In genomic region chr15:28982886-28983285, GRCh38 we compare ENCODE assay signal across 30 cellular contexts.
"Had no signal": no experiment of that assay in that cellular context is flagged by ENCODE, and none has a peak within 500 bp of the region (broad histone marks: within the 10 kb centered on the region; RNA-seq: fewer than 3 reads in every experiment).

No MANE protein-coding gene starts in this region.

- H3K27ac ChIP-seq: brain microvascular endothelial cell, colonic mucosa, esophagus squamous epithelium, gastroesophageal sphincter, heart right ventricle had no signal

- FAIRE-seq: astrocyte, bronchial epithelial cell had no signal

- H3K27me3 Mint-ChIP-seq: activated CD4-positive, alpha-beta memory T cell treated with anti-CD3 and anti-CD28 coated beads for 36 hours; activated CD4-positive, alpha-beta T cell treated with anti-CD3 and anti-CD28 coated beads for 36 hours; activated naive CD8-positive, alpha-beta T cell treated with anti-CD3 and anti-CD28 coated beads, Interleukin-2, amount 10 ng/mL, durations not matched to agents 7 days and 5 days; activated T-helper 17 cell treated with anti-CD3 and anti-CD28 coated beads, Interleukin-2, amount 50 U/mL, for 72 hours; central memory CD8-positive, alpha-beta T cell; T-helper 17 cell had no signal

- H3K36me3 Mint-ChIP-seq: activated CD4-positive, alpha-beta memory T cell treated with anti-CD3 and anti-CD28 coated beads for 36 hours had no signal

- H3K27me3 ChIP-seq: brain microvascular endothelial cell, colonic mucosa, esophagus squamous epithelium, gastroesophageal sphincter had no signal

- DNase-seq: activated CD4-positive, alpha-beta memory T cell treated with anti-CD3 and anti-CD28 coated beads for 36 hours; activated CD4-positive, alpha-beta T cell treated with anti-CD3 and anti-CD28 coated beads for 36 hours; activated CD4-positive, alpha-beta T cell treated with anti-CD3 and anti-CD28 coated beads, Interleukin-2, amount 10 ng/mL, durations not matched to agents 24 days and 14 days; activated CD4-positive, CD25-positive, alpha-beta regulatory T cell; activated CD4-positive, CD25-positive, alpha-beta regulatory T cell treated with anti-CD3 and anti-CD28 coated beads, Interleukin-2, amount 50 U/mL, for 72 hours; activated CD8-positive, alpha-beta T cell treated with anti-CD3 and anti-CD28 coated beads, Interleukin-2, amount 10 ng/mL, durations not matched to agents 7 days and 5 days; activated effector memory CD4-positive, alpha-beta T cell treated with Interleukin-2 at 50 U/mL for 16 hours; activated gamma-delta T cell treated with Interleukin-2 at 50 U/mL for 16 hours; activated naive CD4-positive, alpha-beta T cell treated with anti-CD3 and anti-CD28 coated beads for 36 hours; activated naive CD8-positive, alpha-beta T cell treated with anti-CD3 and anti-CD28 coated beads, Interleukin-2, amount 10 ng/mL, durations not matched to agents 7 days and 5 days; activated T-cell treated with anti-CD3 and anti-CD28 coated beads, Interleukin-2, amount 50 U/mL, for 4 hours; amniotic stem cell; anterior cingulate cortex; brain microvascular endothelial cell; colonic mucosa; effector memory CD4-positive, alpha-beta T cell; erythroblast; esophagus squamous epithelium; foreskin melanocyte; heart right ventricle; T-helper 1 cell; T-helper 17 cell; T1000 had no signal

- H3K4me3 ChIP-seq: colonic mucosa, esophagus squamous epithelium, gastroesophageal sphincter, heart right ventricle had no signal

- H3K36me3 ChIP-seq: brain microvascular endothelial cell, colonic mucosa, esophagus squamous epithelium, gastroesophageal sphincter, heart right ventricle had no signal

- H3K27ac Mint-ChIP-seq: activated CD4-positive, alpha-beta memory T cell treated with anti-CD3 and anti-CD28 coated beads for 36 hours; activated CD4-positive, alpha-beta T cell treated with anti-CD3 and anti-CD28 coated beads for 36 hours; activated CD4-positive, alpha-beta T cell treated with anti-CD3 and anti-CD28 coated beads, Interleukin-2, amount 10 ng/mL, durations not matched to agents 24 days and 14 days; activated CD8-positive, alpha-beta T cell treated with anti-CD3 and anti-CD28 coated beads, Interleukin-2, amount 10 ng/mL, durations not matched to agents 7 days and 5 days; activated naive CD4-positive, alpha-beta T cell treated with anti-CD3 and anti-CD28 coated beads for 36 hours; activated naive CD4-positive, alpha-beta T cell treated with anti-CD3 and anti-CD28 coated beads, Interleukin-2, amount 50 U/mL, for 72 hours; activated naive CD8-positive, alpha-beta T cell treated with anti-CD3 and anti-CD28 coated beads, Interleukin-2, amount 10 ng/mL, durations not matched to agents 7 days and 5 days; activated T-helper 17 cell treated with anti-CD3 and anti-CD28 coated beads, Interleukin-2, amount 50 U/mL, for 72 hours; T-helper 17 cell; T-helper 2 cell treated with Interferon-gamma antibody and Interleukin-4, amounts not matched to agents 5 μg/mL and 100 μg/mL, for 36 hours had no signal

- H3K4me3 Mint-ChIP-seq: activated CD4-positive, alpha-beta memory T cell treated with anti-CD3 and anti-CD28 coated beads for 36 hours; activated CD4-positive, alpha-beta T cell treated with anti-CD3 and anti-CD28 coated beads for 36 hours; activated CD4-positive, alpha-beta T cell treated with anti-CD3 and anti-CD28 coated beads, Interleukin-2, amount 10 ng/mL, durations not matched to agents 24 days and 14 days; activated CD8-positive, alpha-beta T cell treated with anti-CD3 and anti-CD28 coated beads, Interleukin-2, amount 10 ng/mL, durations not matched to agents 7 days and 5 days; activated naive CD4-positive, alpha-beta T cell treated with anti-CD3 and anti-CD28 coated beads for 36 hours; activated naive CD8-positive, alpha-beta T cell treated with anti-CD3 and anti-CD28 coated beads, Interleukin-2, amount 10 ng/mL, durations not matched to agents 7 days and 5 days; activated T-cell treated with anti-CD3 and anti-CD28 coated beads, Interleukin-2, amount 50 U/mL, for 4 hours; activated T-helper 17 cell treated with anti-CD3 and anti-CD28 coated beads, Interleukin-2, amount 50 U/mL, for 72 hours; central memory CD8-positive, alpha-beta T cell; T-helper 17 cell; T-helper 2 cell treated with Interferon-gamma antibody and Interleukin-4, amounts not matched to agents 5 μg/mL and 100 μg/mL, for 36 hours had no signal

- H3K4me1 ChIP-seq: colonic mucosa, heart right ventricle had no signal

- H3K9me3 ChIP-seq: colonic mucosa, gastroesophageal sphincter, heart right ventricle had no signal

- ATAC-seq: activated CD4-positive, alpha-beta T cell treated with anti-CD3 and anti-CD28 coated beads for 36 hours; activated CD8-positive, alpha-beta T cell treated with anti-CD3 and anti-CD28 coated beads, Interleukin-2, amount 10 ng/mL, durations not matched to agents 7 days and 5 days; activated naive CD4-positive, alpha-beta T cell treated with anti-CD3 and anti-CD28 coated beads, Interleukin-2, amount 50 U/mL, for 72 hours; activated T-cell treated with anti-CD3 and anti-CD28 coated beads, Interleukin-2, amount 50 U/mL, for 4 hours; activated T-helper 17 cell treated with anti-CD3 and anti-CD28 coated beads, Interleukin-2, amount 50 U/mL, for 72 hours; gastroesophageal sphincter; T-helper 17 cell had no signal

- H3K9me3 Mint-ChIP-seq: activated CD4-positive, alpha-beta T cell treated with anti-CD3 and anti-CD28 coated beads, Interleukin-2, amount 10 ng/mL, durations not matched to agents 24 days and 14 days; activated naive CD8-positive, alpha-beta T cell treated with anti-CD3 and anti-CD28 coated beads, Interleukin-2, amount 10 ng/mL, durations not matched to agents 7 days and 5 days; central memory CD8-positive, alpha-beta T cell; T-helper 2 cell treated with Interferon-gamma antibody and Interleukin-4, amounts not matched to agents 5 μg/mL and 100 μg/mL, for 36 hours had no signal
